ENCODE assay signal across 13 cellular contexts in genomic region chr13:50170447-50171037, GRCh38.
A peak's percentile ranks its signal among the peaks of the same experiment; 100 is the strongest.
DNase-seq lines count a peak whose midpoint lies in the region; ATAC-seq and TF ChIP-seq lines count a peak whose summit lies in the region.
"Had no signal": no experiment of that assay in that cellular context is flagged by ENCODE, and none has a peak within 500 bp of the region (broad histone marks: within the 10 kb centered on the region; RNA-seq: fewer than 3 reads in every experiment).

No MANE protein-coding gene starts in this region.

- no peak for TF ChIP-seq POLR2A in gastroesophageal sphincter (IDR thresholded peaks at IDR 0.05)
- no peak for TF ChIP-seq POLR2A in upper lobe of left lung (IDR thresholded peaks at IDR 0.05)
- no peak for TF ChIP-seq POLR2A in thyroid gland (IDR thresholded peaks at IDR 0.05)

- WGBS in gastroesophageal sphincter (ENCODE audit: low coverage in 1 of 2), 2 donors = 13 to 25% methylated on average over 2 of the region's 2 CpGs
- WGBS in upper lobe of left lung, 2 donors = 17 to 40% methylated on average over 2 of the region's 2 CpGs
- WGBS in thyroid gland, 2 donors = 81 to 88% methylated on average over 2 of the region's 2 CpGs

- H3K27me3 ChIP-seq in cardiac muscle cell = no peaks in the 10 kb centered on the region
- H3K27me3 ChIP-seq in gastroesophageal sphincter = no peaks in the 10 kb centered on the region
- no peaks in the 10 kb centered on the region for H3K27me3 ChIP-seq in upper lobe of left lung
- no peaks in the 10 kb centered on the region for H3K27me3 ChIP-seq in thyroid gland
- H3K27me3 ChIP-seq: BLaER1 treated with 17β-estradiol and CSF1 and Interleukin-3, amounts not matched to agents 10 nM and 100 nM had no signal

- TF ChIP-seq CTCF in cardiac muscle cell (IDR thresholded peaks at IDR 0.05; ENCODE audit: low read depth, low read length) (peak; percentile 46), gastroesophageal sphincter (IDR thresholded peaks at IDR 0.05) (peak in 3 of 4 experiments; percentile 63 to 67 (median 63)), upper lobe of left lung (IDR thresholded peaks at IDR 0.05) (peak in 4 of 6 experiments; percentile 18 to 37 (median 29)), thyroid gland (IDR thresholded peaks at IDR 0.05) (peak in 1 of 6 experiments; percentile 33)

- no peak for TF ChIP-seq EP300 in gastroesophageal sphincter (IDR thresholded peaks at IDR 0.05)
- TF ChIP-seq EP300 in upper lobe of left lung (IDR thresholded peaks at IDR 0.05) = no peak

- H3K4me3 ChIP-seq in cardiac muscle cell (no peak overlapping the region), gastroesophageal sphincter (no peak overlapping the region), upper lobe of left lung (no peak overlapping the region), thyroid gland (replicated peaks in 1 of 3) (no peak overlapping the region)
- H3K4me3 ChIP-seq: BLaER1 treated with 17β-estradiol and CSF1 and Interleukin-3, amounts not matched to agents 10 nM and 100 nM; lung had no signal

- peak in 1 of 2 donors; percentile 53 for DNase-seq in cardiac muscle cell (ENCODE audit: low read depth in 1 of 2, low spot score in 1 of 2)
- DNase-seq in Right ventricle myocardium superior = no peak
- peak; percentile 18 for DNase-seq in SW480 (ENCODE audit: low spot score)
- no peak for DNase-seq in upper lobe of left lung
- no peak for DNase-seq in SK-N-DZ (ENCODE audit: low spot score)
- no peak for DNase-seq in thyroid gland
- DNase-seq: activated CD4-positive, alpha-beta T cell treated with anti-CD3 and anti-CD28 coated beads for 1 hour; erythroblast; NCI-H1092 treated with DMSO at 0.1 percent for 48 hours had no signal

- H3K4me1 ChIP-seq in cardiac muscle cell (ENCODE audit: low read depth) (no peaks in the 10 kb centered on the region), gastroesophageal sphincter (peaks cover 0 to 8% (median 0%) of the 10 kb centered on the region in 3 donors), upper lobe of left lung (no peaks in the 10 kb centered on the region), thyroid gland (no peaks in the 10 kb centered on the region)

- H3K9me3 ChIP-seq in cardiac muscle cell (ENCODE audit: low read depth) (no peaks in the 10 kb centered on the region), gastroesophageal sphincter (no peaks in the 10 kb centered on the region), upper lobe of left lung (no peaks in the 10 kb centered on the region), thyroid gland (no peaks in the 10 kb centered on the region)

- intact Hi-C loops in Right ventricle myocardium superior (cut with DNase I) (no loop called here), thyroid gland (cut with DNase I) (no loop called here)

- H3K36me3 ChIP-seq in cardiac muscle cell = no peaks in the 10 kb centered on the region
- H3K36me3 ChIP-seq in gastroesophageal sphincter = no peaks in the 10 kb centered on the region
- H3K36me3 ChIP-seq in upper lobe of left lung = no peaks in the 10 kb centered on the region
- H3K36me3 ChIP-seq in thyroid gland = no peaks in the 10 kb centered on the region
- H3K36me3 ChIP-seq: BLaER1 treated with 17β-estradiol and CSF1 and Interleukin-3, amounts not matched to agents 10 nM and 100 nM had no signal

- H3K27ac ChIP-seq in cardiac muscle cell (no peak overlapping the region), gastroesophageal sphincter (no peak overlapping the region), upper lobe of left lung (no peak overlapping the region), thyroid gland (no peak overlapping the region)
- H3K27ac ChIP-seq: BLaER1 treated with 17β-estradiol and CSF1 and Interleukin-3, amounts not matched to agents 10 nM and 100 nM had no signal

- ATAC-seq in Right ventricle myocardium superior (ENCODE audit: poor library complexity) = no peak
- ATAC-seq in gastroesophageal sphincter = no peak
- no peak for ATAC-seq in upper lobe of left lung (ENCODE audit: low FRiP score in 2 of 2)
- no peak for ATAC-seq in HG02970 (IDR thresholded peaks at IDR 0.05; ENCODE audit: low FRiP score, unreplicated experiment)
